Comparison of ENCODE assay signal across 8 cellular contexts in the genomic region with DNA sequence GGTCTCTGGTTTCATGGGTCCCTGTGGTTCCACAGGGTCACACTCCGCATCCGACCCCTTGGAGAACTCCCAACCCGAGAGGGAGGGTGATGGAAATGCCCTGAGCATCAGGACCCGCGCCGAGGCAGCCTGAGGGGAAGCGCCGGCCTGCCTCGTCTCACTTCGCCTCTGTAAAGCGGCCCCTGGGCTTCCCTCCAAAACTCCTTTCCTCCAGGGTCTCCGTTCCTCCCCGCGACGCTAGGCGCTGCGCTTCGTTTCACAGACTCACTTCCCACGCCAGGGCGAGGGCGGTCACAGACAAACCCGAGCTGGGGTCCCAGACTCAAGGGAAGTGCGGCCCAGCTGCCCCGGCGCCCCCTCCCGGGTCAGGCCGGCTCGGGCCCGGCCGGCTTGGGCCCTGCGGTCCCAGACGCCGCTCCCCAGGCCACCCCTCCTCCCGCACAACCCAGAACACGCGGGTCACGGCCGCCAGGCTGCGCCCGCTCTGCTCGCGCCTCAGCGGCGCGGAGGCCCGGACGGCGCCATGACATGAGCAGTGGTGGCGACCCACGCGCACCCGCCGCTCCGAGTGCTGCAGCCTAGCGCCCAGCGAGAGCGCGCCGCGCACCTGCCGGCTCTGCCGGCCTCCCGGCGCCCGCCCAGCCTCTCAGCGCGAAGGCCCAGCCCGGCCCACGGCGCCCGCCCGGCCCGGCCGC. TPM values are rescaled to one million over a fixed set of nuclear protein-coding genes. Genes with fewer than 3 reads are reported as not detected.
DNase-seq lines count a peak whose midpoint lies in the region; ATAC-seq and TF ChIP-seq lines count a peak whose summit lies in the region.

No MANE protein-coding gene starts in this region.

- peaks cover 52% of the 10 kb centered on the region for H3K79me2 ChIP-seq in SU-DHL-6 (ENCODE audit: insufficient read depth, low read length)

- 0 out of 2 replicates have a peak, but pooled peaks cover 8% of the 10 kb centered on the region for H3K36me3 ChIP-seq in SU-DHL-6 (ENCODE audit: low read length)

- H3K27ac ChIP-seq in SU-DHL-6 (ENCODE audit: low read depth, low read length) (peak overlapping the region; percentile 91), skin epidermis (peak overlapping the region in 19 of 21 experiments; percentile 8 to 92 (median 66))

- no peak for TF ChIP-seq CTCF in SU-DHL-6 (IDR thresholded peaks at IDR 0.05; ENCODE audit: insufficient read depth, low read length, poor library complexity, severe bottlenecking)
- TF ChIP-seq CTCF in lower leg skin (IDR thresholded peaks at IDR 0.05) = no peak

- H3K9me3 ChIP-seq in SU-DHL-6 (ENCODE audit: insufficient read depth, low read length) (no peaks in the 10 kb centered on the region), iPS-18c (ENCODE audit: control insufficient read depth, insufficient read depth, low read length) (peaks cover 2% of the 10 kb centered on the region)

- WGBS in lower leg skin, 2 donors = 2 to 11% methylated on average over 26 to 43 of the region's 74 CpGs

- intact Hi-C loops in lower leg skin (cut with DNase I; ENCODE audit: low total_unique reads) = no loop called here

- H3F3A ChIP-seq in SU-DHL-6 (ENCODE audit: insufficient read depth) = peaks cover 56% of the 10 kb centered on the region

- H3K4me2 ChIP-seq in SU-DHL-6 (ENCODE audit: low read depth, low read length, poor library complexity, severe bottlenecking) = peak overlapping the region; percentile 77

- no peaks in the 10 kb centered on the region for H3K27me3 ChIP-seq in SU-DHL-6 (ENCODE audit: low read length)

- no peak for TF ChIP-seq POLR2A in lower leg skin (IDR thresholded peaks at IDR 0.05)

- no peaks in the 10 kb centered on the region for H3K9me2 ChIP-seq in SU-DHL-6 (replicated peaks; ENCODE audit: insufficient read depth, low read length)

- H2AFZ ChIP-seq in SU-DHL-6 (ENCODE audit: low read depth, low read length, severe bottlenecking) = no peak overlapping the region

- 0 out of 2 replicates have a peak, but pooled peaks cover 13% of the 10 kb centered on the region for H4K20me1 ChIP-seq in SU-DHL-6 (ENCODE audit: low read depth, low read length)

- peak; percentile 11 to 28 for DNase-seq in AML-193 (lab: John Stamatoyannopoulos, UW)
- peak in 40 of 56 donors; percentile 13 to 65 (median 40) for DNase-seq in amygdala (lab: John Stamatoyannopoulos, UW)
- no peak for DNase-seq in lower leg skin (ENCODE audit: low spot score in 2 of 2)

- peak overlapping the region; percentile 83 for H3K4me3 ChIP-seq in SU-DHL-6 (ENCODE audit: insufficient read depth, low read length, poor library complexity, severe bottlenecking)
- H3K4me3 ChIP-seq in iPS-18c (ENCODE audit: insufficient read depth, low read depth, low read length) = peak overlapping the region; percentile 71
- peak overlapping the region; percentile 28 to 64 (median 49) for H3K4me3 ChIP-seq in skin epidermis
- no peak overlapping the region for H3K4me3 ChIP-seq in lower leg skin (ENCODE audit: low read depth, poor library complexity, severe bottlenecking)

- ATAC-seq in GM19328 (IDR thresholded peaks at IDR 0.05; ENCODE audit: unreplicated experiment) (peak; percentile 37), HG03432 (IDR thresholded peaks at IDR 0.05; ENCODE audit: unreplicated experiment) (peak; percentile 49)

- peak overlapping the region; percentile 98 for H3K9ac ChIP-seq in SU-DHL-6 (ENCODE audit: low read length)

RNA-seq across cellular contexts. Expression of gene NUP210, which starts 0.6 kb away (rescaled TPM):
- 1 to 10 TPM; 3.6 to 8.2 (median 4.0) TPM for total RNA-seq in lower leg skin

Comparison
In these comparisons a context has a peak if more than half of its experiments do, and no peak if none do; other contexts are left out.
1. DNase-seq: peak in AML-193 (2 of 2) and amygdala (40 of 56); none in lower leg skin (0 of 2).